Comparison of ENCODE assay signal across 16 cellular contexts in genomic region chr9:130872912-130873503, GRCh38. TPM values are rescaled to one million over a fixed set of nuclear protein-coding genes. Genes with fewer than 3 reads are reported as not detected.
DNase-seq lines count a peak whose midpoint lies in the region; ATAC-seq, FAIRE-seq and TF ChIP-seq lines count a peak whose summit lies in the region.
"Had no signal": no experiment of that assay in that cellular context is flagged by ENCODE, and none has a peak within 500 bp of the region (broad histone marks: within the 10 kb centered on the region; RNA-seq: fewer than 3 reads in every experiment).

No MANE protein-coding gene starts in this region.

- no peak for TF ChIP-seq CTCF in thyroid gland (IDR thresholded peaks at IDR 0.05)

- no peak overlapping the region for H3K9ac ChIP-seq in mucosa of rectum (ENCODE audit: low read depth in 1 of 2, low read length in 2 of 2)

- H3K4me3 ChIP-seq in mucosa of rectum (ENCODE audit: low read length in 2 of 2): no peak overlapping the region
- H3K4me3 ChIP-seq in thyroid gland (replicated peaks in 1 of 3): no peak overlapping the region

- WGBS in thyroid gland, 2 donors: 56 to 75% methylated on average over 14 to 15 of the region's 15 CpGs

- peaks cover 8% of the 10 kb centered on the region for H3K36me3 Mint-ChIP-seq in T-helper 17 cell (ENCODE audit: low read depth)

- peak overlapping the region; percentile 51 for H3K27ac Mint-ChIP-seq in T-helper 17 cell
- H3K27ac Mint-ChIP-seq: activated CD8-positive, alpha-beta memory T cell treated with anti-CD3 and anti-CD28 coated beads, Interleukin-2, amount 10 ng/mL, durations not matched to agents 7 days and 5 days; activated naive CD8-positive, alpha-beta T cell treated with anti-CD3 and anti-CD28 coated beads for 36 hours; CD8-positive, alpha-beta T cell; memory B cell had no signal

- peaks cover 2% of the 10 kb centered on the region for H3K4me1 Mint-ChIP-seq in T-helper 17 cell
- H3K4me1 Mint-ChIP-seq: activated CD8-positive, alpha-beta memory T cell treated with anti-CD3 and anti-CD28 coated beads, Interleukin-2, amount 10 ng/mL, durations not matched to agents 7 days and 5 days; activated naive CD8-positive, alpha-beta T cell treated with anti-CD3 and anti-CD28 coated beads for 36 hours had no signal

- ATAC-seq in T-helper 17 cell (no peak), GM19463 (IDR thresholded peaks at IDR 0.05; ENCODE audit: unreplicated experiment) (no peak)
- ATAC-seq: activated CD8-positive, alpha-beta memory T cell treated with anti-CD3 and anti-CD28 coated beads, Interleukin-2, amount 10 ng/mL, durations not matched to agents 7 days and 5 days; CD8-positive, alpha-beta T cell; effector memory CD8-positive, alpha-beta T cell had no signal

- H3K36me3 ChIP-seq in mucosa of rectum (ENCODE audit: control insufficient read depth in 2 of 2, insufficient read depth in 2 of 2, low read length in 2 of 2) (peaks cover 42 to 57% of the 10 kb centered on the region in 2 donors), thyroid gland (peaks cover 40 to 46% of the 10 kb centered on the region in 2 donors)

- intact Hi-C loops in thyroid gland (cut with DNase I): no loop called here

- no peaks in the 10 kb centered on the region for H3K27me3 Mint-ChIP-seq in T-helper 17 cell
- H3K27me3 Mint-ChIP-seq: activated CD8-positive, alpha-beta memory T cell treated with anti-CD3 and anti-CD28 coated beads, Interleukin-2, amount 10 ng/mL, durations not matched to agents 7 days and 5 days; activated naive CD8-positive, alpha-beta T cell treated with anti-CD3 and anti-CD28 coated beads for 36 hours; effector memory CD8-positive, alpha-beta T cell; memory B cell had no signal

- FAIRE-seq in frontal cortex (lab: Jason Lieb, UNC): no peak

- TF ChIP-seq POLR2A in thyroid gland (IDR thresholded peaks at IDR 0.05): no peak

- peak overlapping the region; percentile 34 to 43 for H3K27ac ChIP-seq in mucosa of rectum (ENCODE audit: low read depth in 2 of 2, low read length in 2 of 2)
- peak overlapping the region; percentile 20 to 46 (median 26) for H3K27ac ChIP-seq in thyroid gland
- H3K27ac ChIP-seq: RWPE1 had no signal

- H3K27me3 ChIP-seq in mucosa of rectum (ENCODE audit: control insufficient read depth in 2 of 2, insufficient read depth in 2 of 2, low read length in 2 of 2): no peaks in the 10 kb centered on the region
- no peaks in the 10 kb centered on the region for H3K27me3 ChIP-seq in thyroid gland

- H3K9me3 ChIP-seq in T-helper 17 cell (ENCODE audit: control insufficient read depth, low read length, poor library complexity, severe bottlenecking) (no peaks in the 10 kb centered on the region), mucosa of rectum (ENCODE audit: control insufficient read depth in 2 of 2, low read length in 2 of 2) (no peaks in the 10 kb centered on the region), thyroid gland (no peaks in the 10 kb centered on the region)

- peaks cover 20% of the 10 kb centered on the region in 2 donors for H3K4me1 ChIP-seq in mucosa of rectum (ENCODE audit: control insufficient read depth in 2 of 2, insufficient read depth in 2 of 2, low read length in 2 of 2)
- peaks cover 33 to 48% of the 10 kb centered on the region in 2 donors for H3K4me1 ChIP-seq in thyroid gland

- no peak overlapping the region for H3K4me3 Mint-ChIP-seq in T-helper 17 cell
- H3K4me3 Mint-ChIP-seq: activated CD8-positive, alpha-beta memory T cell treated with anti-CD3 and anti-CD28 coated beads, Interleukin-2, amount 10 ng/mL, durations not matched to agents 7 days and 5 days; activated naive CD8-positive, alpha-beta T cell treated with anti-CD3 and anti-CD28 coated beads for 36 hours; CD8-positive, alpha-beta T cell; effector memory CD8-positive, alpha-beta T cell; memory B cell had no signal

- DNase-seq in T-helper 17 cell (no peak), frontal cortex (ENCODE audit: low spot score in 2 of 2) (peak; percentile 50 to 52), thyroid gland (peak; percentile 80 to 90), NCI-H69 (lab: John Stamatoyannopoulos, UW) (no peak)
- no peak for DNase-seq in activated CD8-positive, alpha-beta memory T cell treated with anti-CD3 and anti-CD28 coated beads, Interleukin-2, amount 50 U/mL, for 4 hours
- DNase-seq: activated CD8-positive, alpha-beta memory T cell treated with anti-CD3 and anti-CD28 coated beads, Interleukin-2, amount 10 ng/mL, durations not matched to agents 7 days and 5 days; activated naive CD8-positive, alpha-beta T cell treated with anti-CD3 and anti-CD28 coated beads for 36 hours; CD8-positive, alpha-beta T cell; effector memory CD8-positive, alpha-beta T cell had no signal

RNA-seq across cellular contexts. Expression of gene QRFP, which starts 23.6 kb away (rescaled TPM):
- total RNA-seq in T-helper 17 cell (not detected), frontal cortex (under 0.01 TPM), thyroid gland (not detected)
- total RNA-seq: activated CD8-positive, alpha-beta memory T cell treated with anti-CD3 and anti-CD28 coated beads, Interleukin-2, amount 10 ng/mL, durations not matched to agents 7 days and 5 days; activated naive CD8-positive, alpha-beta T cell treated with anti-CD3 and anti-CD28 coated beads for 36 hours; CD8-positive, alpha-beta T cell; LHCN-M2; NCI-H460; pulmonary artery endothelial cell had no signal

RNA-seq across cellular contexts. Expression of gene ABL1, which starts 38.0 kb away (rescaled TPM):
- 10 to 100 TPM; 34.9 to 35.8 TPM for total RNA-seq in T-helper 17 cell
- total RNA-seq in frontal cortex: 21.6 TPM
- total RNA-seq in thyroid gland: 10 to 100 TPM; 60.3 to 97.0 (median 79.8) TPM

Comparison
In these comparisons a context has a peak if more than half of its experiments do, and no peak if none do; other contexts are left out.
1. DNase-seq: peak in frontal cortex (2 of 2) and thyroid gland (2 of 2); none in T-helper 17 cell (0 of 3), activated CD8-positive, alpha-beta memory T cell treated with anti-CD3 and anti-CD28 coated beads, Interleukin-2, amount 50 U/mL, for 4 hours (single experiment) and NCI-H69 (single experiment).